Comparison of ENCODE assay signal across 13 cellular contexts in genomic region chr9:19992556-19992955, GRCh38.
A peak's percentile ranks its signal among the peaks of the same experiment; 100 is the strongest.
DNase-seq lines count a peak whose midpoint lies in the region; ATAC-seq and TF ChIP-seq lines count a peak whose summit lies in the region.
"Had no signal": no experiment of that assay in that cellular context is flagged by ENCODE, and none has a peak within 500 bp of the region (broad histone marks: within the 10 kb centered on the region; RNA-seq: fewer than 3 reads in every experiment).

No MANE protein-coding gene starts in this region.

- ATAC-seq in foreskin keratinocyte, result peak; percentile 58
- ATAC-seq in HG02678 (IDR thresholded peaks at IDR 0.05; ENCODE audit: unreplicated experiment), result no peak
- no peak for ATAC-seq in GM19324 (IDR thresholded peaks at IDR 0.05; ENCODE audit: low FRiP score, unreplicated experiment)
- no peak for ATAC-seq in right lobe of liver

- H3K9me3 Mint-ChIP-seq in HFFc6, result no peaks in the 10 kb centered on the region

- no peaks in the 10 kb centered on the region for H3K36me3 Mint-ChIP-seq in HFFc6 (ENCODE audit: low read depth)

- TF ChIP-seq POLR2A in right lobe of liver (IDR thresholded peaks at IDR 0.05), result no peak

- H3K9me3 ChIP-seq in WERI-Rb-1 (ENCODE audit: severe bottlenecking), result no peaks in the 10 kb centered on the region
- H3K9me3 ChIP-seq in right lobe of liver, result no peaks in the 10 kb centered on the region
- H3K9me3 ChIP-seq: esophagus muscularis mucosa, left ventricle myocardium inferior, neutrophil had no signal

- no peak overlapping the region for H3K27ac Mint-ChIP-seq in HFFc6
- H3K27ac Mint-ChIP-seq: activated CD4-positive, alpha-beta T cell treated with anti-CD3 and anti-CD28 coated beads, Interleukin-2, amount 10 ng/mL, durations not matched to agents 7 days and 5 days had no signal

- no peak overlapping the region for H3K4me3 Mint-ChIP-seq in HFFc6
- H3K4me3 Mint-ChIP-seq: activated CD4-positive, alpha-beta T cell treated with anti-CD3 and anti-CD28 coated beads, Interleukin-2, amount 10 ng/mL, durations not matched to agents 7 days and 5 days had no signal

- DNase-seq in Caki2 (ENCODE audit: low read depth), result peak; percentile 42
- peak; percentile 73 for DNase-seq in HFFc6
- peak; percentile 25 for DNase-seq in WERI-Rb-1
- DNase-seq in foreskin keratinocyte, result peak; percentile 46 to 68
- DNase-seq in substantia nigra (lab: John Stamatoyannopoulos, UW), result no peak
- DNase-seq in right lobe of liver, result no peak
- DNase-seq: activated CD4-positive, alpha-beta T cell treated with anti-CD3 and anti-CD28 coated beads, Interleukin-2, amount 10 ng/mL, durations not matched to agents 7 days and 5 days; DMS79 treated with DMSO at 0.1 percent for 48 hours; left ventricle myocardium inferior had no signal

- intact Hi-C loops in right lobe of liver (cut with DNase I), result no loop called here

- in situ Hi-C loops in Caki2 (cut with HindIII; ENCODE audit: low pct_unique_long_range_greater_than_20kb, low sequenced_read_pairs), result no loop called here

- no peak overlapping the region for H3K4me3 ChIP-seq in WERI-Rb-1 (ENCODE audit: low read depth, low read length)
- no peak overlapping the region for H3K4me3 ChIP-seq in right lobe of liver
- H3K4me3 ChIP-seq: esophagus muscularis mucosa, left ventricle myocardium inferior had no signal

- 13% methylated on average over 2 of the region's 2 CpGs for WGBS in right lobe of liver (ENCODE audit: insufficient coverage, low coverage, low lambda C conversion rate, missing lambda C conversion rate)

- H3K27ac ChIP-seq in WERI-Rb-1 (no peak overlapping the region), foreskin keratinocyte (no peak overlapping the region), substantia nigra (ENCODE audit: low read depth, low read length, poor library complexity, severe bottlenecking) (no peak overlapping the region), right lobe of liver (no peak overlapping the region)
- H3K27ac ChIP-seq: esophagus muscularis mucosa, left ventricle myocardium inferior, neutrophil had no signal

- TF ChIP-seq CTCF in HFFc6 (IDR thresholded peaks at IDR 0.05) (no peak), WERI-Rb-1 (IDR thresholded peaks at IDR 0.05; ENCODE audit: low read depth, low read length) (no peak), foreskin keratinocyte (conservative IDR thresholded peaks at IDR 0.05) (no peak), right lobe of liver (IDR thresholded peaks at IDR 0.05) (no peak)

- peaks cover 42% of the 10 kb centered on the region for H3K4me1 Mint-ChIP-seq in HFFc6 (ENCODE audit: low read depth)

- H3K27me3 ChIP-seq in WERI-Rb-1 (ENCODE audit: insufficient read depth, low read depth, severe bottlenecking) (no peaks in the 10 kb centered on the region), foreskin keratinocyte (no peaks in the 10 kb centered on the region), right lobe of liver (no peaks in the 10 kb centered on the region)
- H3K27me3 ChIP-seq: esophagus muscularis mucosa, neutrophil had no signal

- no peaks in the 10 kb centered on the region for H3K36me3 ChIP-seq in WERI-Rb-1
- H3K36me3 ChIP-seq in right lobe of liver, result no peaks in the 10 kb centered on the region
- H3K36me3 ChIP-seq: esophagus muscularis mucosa, left ventricle myocardium inferior, neutrophil had no signal

- H3K4me1 ChIP-seq in foreskin keratinocyte (peaks cover 10% of the 10 kb centered on the region), right lobe of liver (no peaks in the 10 kb centered on the region)
- H3K4me1 ChIP-seq: esophagus muscularis mucosa, left ventricle myocardium inferior had no signal

- H3K27me3 Mint-ChIP-seq in HFFc6 (ENCODE audit: insufficient read depth), result peaks cover 3% of the 10 kb centered on the region
- H3K27me3 Mint-ChIP-seq: activated CD4-positive, alpha-beta T cell treated with anti-CD3 and anti-CD28 coated beads, Interleukin-2, amount 10 ng/mL, durations not matched to agents 7 days and 5 days had no signal

Comparison
In these comparisons a context has a peak if more than half of its experiments do, and no peak if none do; other contexts are left out.
1. DNase-seq: peak in Caki2 (single experiment), HFFc6 (single experiment), WERI-Rb-1 (single experiment) and foreskin keratinocyte (2 of 2); none in substantia nigra (0 of 49) and right lobe of liver (0 of 3).